14 cellular contexts compared by ENCODE assay signal in the genomic region with DNA sequence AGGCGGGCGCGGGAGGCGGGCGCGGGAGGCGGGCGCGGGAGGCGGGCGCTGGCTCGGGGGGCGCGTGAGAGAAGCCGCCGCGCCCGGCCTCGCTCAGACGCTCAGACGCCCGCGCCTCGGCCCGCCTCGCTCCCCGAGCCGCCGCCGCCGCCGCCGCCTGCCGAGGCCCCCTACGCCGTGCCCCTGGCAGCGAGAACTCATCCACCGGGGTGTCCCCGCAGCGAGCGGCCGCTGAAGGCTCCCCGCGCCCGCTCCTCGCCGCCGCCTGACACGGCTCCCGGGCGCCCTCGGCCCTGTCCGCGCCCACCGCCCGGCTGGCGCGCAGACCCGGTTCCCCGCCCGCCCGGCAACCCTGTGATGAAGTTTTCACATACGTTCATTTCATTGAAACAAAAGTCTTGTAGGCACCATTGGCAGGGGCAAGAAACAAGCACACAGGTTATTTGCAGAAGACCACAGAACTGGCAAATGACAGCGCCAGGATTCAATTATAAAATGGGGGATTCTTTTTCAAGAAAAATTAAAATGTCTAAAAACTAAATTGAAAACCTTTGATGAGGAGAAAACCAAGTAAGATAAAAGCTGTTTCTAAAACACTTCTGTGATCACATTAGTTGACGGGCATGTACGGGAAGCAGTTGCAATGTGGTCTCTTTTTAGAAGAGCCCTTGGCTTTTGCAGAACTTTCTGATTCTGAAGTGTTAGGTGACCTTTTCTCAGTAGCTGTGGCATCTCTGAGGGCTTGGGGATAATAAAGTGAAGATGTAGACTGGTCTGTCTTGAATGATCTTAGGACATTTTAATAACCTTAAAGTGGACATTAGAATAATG. TPM values are rescaled to one million over a fixed set of nuclear protein-coding genes. Genes with fewer than 3 reads are reported as not detected.
DNase-seq lines count a peak whose midpoint lies in the region; TF ChIP-seq lines count a peak whose summit lies in the region.
"Had no signal": no experiment of that assay in that cellular context is flagged by ENCODE, and none has a peak within 500 bp of the region (broad histone marks: within the 10 kb centered on the region; RNA-seq: fewer than 3 reads in every experiment).

No MANE protein-coding gene starts in this region.

- intact Hi-C loops in activated naive CD4-positive, alpha-beta T cell treated with anti-CD3 and anti-CD28 coated beads for 36 hours (cut with micrococcal nuclease), result loop anchor here (5.0 kb wide), 1 partner anchor 67 kb away; a partner anchor contains a TSS
- intact Hi-C loops in activated T-helper 1 cell treated with anti-CD3 and anti-CD28 coated beads, Interleukin-12 subunit alpha, Interleukin-12 subunit beta, Interleukin-2, Interleukin-4 antibody, amounts not matched to agents 30 ng/mL and 10 ng/mL and 1 ng/mL, durations not matched to agents 14 hours and 24 hours and 36 hours (cut with micrococcal nuclease), result loop anchor here (5.0 kb wide), 1 partner anchor 67 kb away; a partner anchor contains a TSS

- no peak overlapping the region for H3K9ac ChIP-seq in iPS-18a (ENCODE audit: low read length)

- H3K4me1 Mint-ChIP-seq in activated naive CD4-positive, alpha-beta T cell treated with anti-CD3 and anti-CD28 coated beads for 36 hours (ENCODE audit: low read depth), result peaks cover 7% of the 10 kb centered on the region
- peaks cover 5% of the 10 kb centered on the region for H3K4me1 Mint-ChIP-seq in activated T-helper 1 cell treated with anti-CD3 and anti-CD28 coated beads, Interleukin-12 subunit alpha, Interleukin-12 subunit beta, Interleukin-2, Interleukin-4 antibody, amounts not matched to agents 30 ng/mL and 10 ng/mL and 1 ng/mL, durations not matched to agents 14 hours and 24 hours and 36 hours (ENCODE audit: low read depth)

- peak overlapping the region; percentile 19 for H3K4me3 Mint-ChIP-seq in activated naive CD4-positive, alpha-beta T cell treated with anti-CD3 and anti-CD28 coated beads for 36 hours
- peak overlapping the region; percentile 52 for H3K4me3 Mint-ChIP-seq in activated T-helper 1 cell treated with anti-CD3 and anti-CD28 coated beads, Interleukin-12 subunit alpha, Interleukin-12 subunit beta, Interleukin-2, Interleukin-4 antibody, amounts not matched to agents 30 ng/mL and 10 ng/mL and 1 ng/mL, durations not matched to agents 14 hours and 24 hours and 36 hours
- H3K4me3 Mint-ChIP-seq: stimulated activated naive CD8-positive, alpha-beta T cell treated with anti-CD3 and anti-CD28 coated beads, Interleukin-15, Interleukin-2, amounts not matched to agents 100 ng/mL and 50 ng/mL, for 24 hours had no signal

- no peak for TF ChIP-seq CTCF in RWPE1 (conservative IDR thresholded peaks at IDR 0.05; ENCODE audit: low read depth)

- peaks cover 45% of the 10 kb centered on the region for H3K27me3 Mint-ChIP-seq in activated naive CD4-positive, alpha-beta T cell treated with anti-CD3 and anti-CD28 coated beads for 36 hours (ENCODE audit: low read depth)
- H3K27me3 Mint-ChIP-seq in activated T-helper 1 cell treated with anti-CD3 and anti-CD28 coated beads, Interleukin-12 subunit alpha, Interleukin-12 subunit beta, Interleukin-2, Interleukin-4 antibody, amounts not matched to agents 30 ng/mL and 10 ng/mL and 1 ng/mL, durations not matched to agents 14 hours and 24 hours and 36 hours (ENCODE audit: insufficient read depth), result peaks cover 70% of the 10 kb centered on the region

- peaks cover 35% of the 10 kb centered on the region for H3K27me3 ChIP-seq in iPS-18a (ENCODE audit: control insufficient read depth, insufficient read depth, low read length)
- peaks cover 9% of the 10 kb centered on the region for H3K27me3 ChIP-seq in thymus (ENCODE audit: control insufficient read depth, insufficient read depth)

- POLR2A ChIA-PET in RWPE1 (lab: Yijun Ruan, JAX; ENCODE audit: low non-redundant PET), result no interaction called here

- no peak overlapping the region for H3K27ac Mint-ChIP-seq in activated naive CD4-positive, alpha-beta T cell treated with anti-CD3 and anti-CD28 coated beads for 36 hours
- H3K27ac Mint-ChIP-seq in activated T-helper 1 cell treated with anti-CD3 and anti-CD28 coated beads, Interleukin-12 subunit alpha, Interleukin-12 subunit beta, Interleukin-2, Interleukin-4 antibody, amounts not matched to agents 30 ng/mL and 10 ng/mL and 1 ng/mL, durations not matched to agents 14 hours and 24 hours and 36 hours, result peak overlapping the region; percentile 28
- H3K27ac Mint-ChIP-seq: CD4-positive, CD25-positive, alpha-beta regulatory T cell; stimulated activated naive CD8-positive, alpha-beta T cell treated with anti-CD3 and anti-CD28 coated beads, Interleukin-15, Interleukin-2, amounts not matched to agents 100 ng/mL and 50 ng/mL, for 24 hours had no signal

- DNase-seq in activated naive CD4-positive, alpha-beta T cell treated with anti-CD3 and anti-CD28 coated beads for 36 hours, result no peak
- no peak for DNase-seq in activated naive CD4-positive, alpha-beta T cell treated with Interleukin-2 at 50 U/mL for 16 hours
- DNase-seq in activated T-helper 1 cell treated with anti-CD3 and anti-CD28 coated beads, Interleukin-12 subunit alpha, Interleukin-12 subunit beta, Interleukin-2, Interleukin-4 antibody, amounts not matched to agents 30 ng/mL and 10 ng/mL and 1 ng/mL, durations not matched to agents 14 hours and 24 hours and 36 hours (ENCODE audit: low spot score), result no peak
- DNase-seq in NCI-H524 treated with DMSO at 0.1 percent for 48 hours (lab: John Stamatoyannopoulos, UW), result no peak
- no peak for DNase-seq in RWPE1 (ENCODE audit: low spot score)
- no peak for DNase-seq in stimulated activated CD4-positive, alpha-beta T cell treated with anti-CD3 and anti-CD28 coated beads, Interleukin-4, amount 100 ng/mL, for 4 hours
- DNase-seq: CD4-positive, CD25-positive, alpha-beta regulatory T cell; kidney; NCI-H187 had no signal

- H3K36me3 Mint-ChIP-seq in activated naive CD4-positive, alpha-beta T cell treated with anti-CD3 and anti-CD28 coated beads for 36 hours (ENCODE audit: low read depth), result no peaks in the 10 kb centered on the region
- H3K36me3 Mint-ChIP-seq in activated T-helper 1 cell treated with anti-CD3 and anti-CD28 coated beads, Interleukin-12 subunit alpha, Interleukin-12 subunit beta, Interleukin-2, Interleukin-4 antibody, amounts not matched to agents 30 ng/mL and 10 ng/mL and 1 ng/mL, durations not matched to agents 14 hours and 24 hours and 36 hours (ENCODE audit: low read depth), result peaks cover 2% of the 10 kb centered on the region
- H3K36me3 Mint-ChIP-seq: CD4-positive, CD25-positive, alpha-beta regulatory T cell had no signal

- CTCF ChIA-PET in activated naive CD4-positive, alpha-beta T cell treated with anti-CD3 and anti-CD28 coated beads for 36 hours (lab: Charles Lee), result interaction anchor here (1.2 to 1.7 kb wide), 2 partner anchors 67 to 68 kb away, joined by 3 to 6 read pairs; a partner anchor contains a TSS
- CTCF ChIA-PET in RWPE1 (lab: Yijun Ruan, JAX), result no interaction called here

- no peaks in the 10 kb centered on the region for H3K9me3 Mint-ChIP-seq in activated naive CD4-positive, alpha-beta T cell treated with anti-CD3 and anti-CD28 coated beads for 36 hours
- H3K9me3 Mint-ChIP-seq in activated T-helper 1 cell treated with anti-CD3 and anti-CD28 coated beads, Interleukin-12 subunit alpha, Interleukin-12 subunit beta, Interleukin-2, Interleukin-4 antibody, amounts not matched to agents 30 ng/mL and 10 ng/mL and 1 ng/mL, durations not matched to agents 14 hours and 24 hours and 36 hours, result no peaks in the 10 kb centered on the region
- H3K9me3 Mint-ChIP-seq: CD4-positive, CD25-positive, alpha-beta regulatory T cell; stimulated activated naive CD8-positive, alpha-beta T cell treated with anti-CD3 and anti-CD28 coated beads, Interleukin-15, Interleukin-2, amounts not matched to agents 100 ng/mL and 50 ng/mL, for 24 hours had no signal

- H3K4me3 ChIP-seq in iPS-18a (ENCODE audit: low read length) (peak overlapping the region; percentile 37), thymus (ENCODE audit: low read length) (peak overlapping the region; percentile 40)
- H3K4me3 ChIP-seq: SK-N-MC had no signal

- H3K9me3 ChIP-seq in iPS-18a (ENCODE audit: control insufficient read depth, low read depth, low read length) (no peaks in the 10 kb centered on the region), thymus (ENCODE audit: control insufficient read depth) (no peaks in the 10 kb centered on the region)

- H3K36me3 ChIP-seq in iPS-18a (ENCODE audit: control insufficient read depth, low read depth, low read length) (no peaks in the 10 kb centered on the region), thymus (ENCODE audit: control insufficient read depth, insufficient read depth) (no peaks in the 10 kb centered on the region)

- H3K4me1 ChIP-seq in iPS-18a (ENCODE audit: control insufficient read depth, low read depth, low read length) (peaks cover 15% of the 10 kb centered on the region), thymus (ENCODE audit: control insufficient read depth, insufficient read depth, low read length) (no peaks in the 10 kb centered on the region)

- WGBS in thymus, result 4% methylated on average over 55 of the region's 66 CpGs

- H3K27ac ChIP-seq in iPS-18a (ENCODE audit: low read length), result no peak overlapping the region
- H3K27ac ChIP-seq in thymus (ENCODE audit: low read depth), result no peak overlapping the region
- no peak overlapping the region for H3K27ac ChIP-seq in RWPE1
- H3K27ac ChIP-seq: SK-N-MC, skin epidermis had no signal

RNA-seq across cellular contexts. Expression of a gene that starts 50.5 kb away (rescaled TPM):
- not detected for total RNA-seq in activated naive CD4-positive, alpha-beta T cell treated with anti-CD3 and anti-CD28 coated beads for 36 hours
- total RNA-seq in activated T-helper 1 cell treated with anti-CD3 and anti-CD28 coated beads, Interleukin-12 subunit alpha, Interleukin-12 subunit beta, Interleukin-2, Interleukin-4 antibody, amounts not matched to agents 30 ng/mL and 10 ng/mL and 1 ng/mL, durations not matched to agents 14 hours and 24 hours and 36 hours, result not detected in 2 replicates
- polyA plus RNA-seq in thymus, result 4.1 TPM
- total RNA-seq: CD4-positive, CD25-positive, alpha-beta regulatory T cell; kidney had no signal
- polyA plus RNA-seq: CD4-positive, CD25-positive, alpha-beta regulatory T cell had no signal
